Comparison of ENCODE assay signal across 18 cellular contexts in genomic region chr22:20641198-20641892, GRCh38.
"Had no signal": no experiment of that assay in that cellular context is flagged by ENCODE, and none has a peak within 500 bp of the region (broad histone marks: within the 10 kb centered on the region; RNA-seq: fewer than 3 reads in every experiment).

No MANE protein-coding gene starts in this region.

- H3K9me3 ChIP-seq: mucosa of descending colon, neutrophil, sigmoid colon, thyroid gland, vagina had no signal

- H3K36me3 Mint-ChIP-seq: naive thymus-derived CD8-positive, alpha-beta T cell; type B pancreatic cell had no signal

- H3K27me3 ChIP-seq: thyroid gland, vagina had no signal

- H3K27ac Mint-ChIP-seq: dendritic cell treated with granulocyte-macrophage colony-stimulating factor and Interleukin-4, amounts not matched to agents 40 ng/mL and 50 ng/mL, for 4 days; type B pancreatic cell had no signal

- ATAC-seq: foreskin keratinocyte; left cardiac atrium; mucosa of descending colon; naive thymus-derived CD8-positive, alpha-beta T cell had no signal

- DNase-seq: erythroblast; foreskin keratinocyte; kidney; left cardiac atrium; mammary epithelial cell; mucosa of descending colon; naive thymus-derived CD8-positive, alpha-beta T cell; sigmoid colon; stimulated activated CD4-positive, alpha-beta T cell treated with anti-CD3 and anti-CD28 coated beads, Interleukin-2, amount 100 ng/mL, for 24 hours; stimulated activated naive CD4-positive, alpha-beta T cell; thyroid gland had no signal

- FAIRE-seq: colon, endothelial cell of umbilical vein, kidney had no signal

- H3K27ac ChIP-seq: foreskin keratinocyte, neutrophil, sigmoid colon, skin epidermis, thyroid gland, vagina had no signal

- H3K9me3 Mint-ChIP-seq: dendritic cell treated with granulocyte-macrophage colony-stimulating factor and Interleukin-4, amounts not matched to agents 40 ng/mL and 50 ng/mL, for 4 days; type B pancreatic cell had no signal

- H3K4me3 ChIP-seq: mucosa of descending colon, sigmoid colon, skin epidermis, thyroid gland, vagina had no signal

- H3K4me1 ChIP-seq: foreskin keratinocyte, sigmoid colon, thyroid gland, vagina had no signal

- H3K4me3 Mint-ChIP-seq: dendritic cell treated with granulocyte-macrophage colony-stimulating factor and Interleukin-4, amounts not matched to agents 40 ng/mL and 50 ng/mL, for 4 days; naive thymus-derived CD8-positive, alpha-beta T cell; type B pancreatic cell had no signal

- H3K36me3 ChIP-seq: neutrophil, sigmoid colon, thyroid gland, vagina had no signal
